20 cellular contexts compared by ENCODE assay signal in the genomic region with DNA sequence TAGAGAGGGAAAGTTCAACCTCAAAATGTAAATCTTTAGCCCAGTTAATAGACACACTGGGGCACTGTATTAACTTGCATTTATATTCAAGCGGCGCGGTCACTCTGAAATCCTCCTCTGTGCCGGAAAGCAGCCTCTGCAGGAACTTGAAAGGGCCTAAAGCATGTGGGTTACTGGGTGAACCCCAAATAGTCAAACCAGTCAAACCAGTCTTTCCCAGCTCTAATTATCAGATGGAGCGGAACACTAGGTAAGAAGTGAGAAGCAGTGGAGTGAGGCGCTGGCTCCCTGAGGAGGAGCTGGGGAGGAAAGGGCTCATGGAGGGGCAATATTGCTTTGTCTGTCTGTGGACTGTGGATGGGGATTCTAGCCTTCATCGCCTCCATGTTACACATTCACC.
DNase-seq lines count a peak whose midpoint lies in the region; ATAC-seq and TF ChIP-seq lines count a peak whose summit lies in the region.
"Had no signal": no experiment of that assay in that cellular context is flagged by ENCODE, and none has a peak within 500 bp of the region (broad histone marks: within the 10 kb centered on the region; RNA-seq: fewer than 3 reads in every experiment).

No MANE protein-coding gene starts in this region.

- peak; percentile 72 for ATAC-seq in left lung
- no peak for ATAC-seq in stimulated activated naive B cell treated with anti-CD40 and anti-IgM and Interleukin-4, amounts not matched to agents 10 μg/mL and 1 μg/mL and 100 μg/mL, for 72 hours (replicated peaks)
- ATAC-seq: body of pancreas had no signal

- peak overlapping the region; percentile 62; the same call in 1 of the 2 replicates for H2AFZ ChIP-seq in OCI-LY3 (ENCODE audit: low read depth, low read length)

- peak overlapping the region; percentile 40 for H3K9ac ChIP-seq in OCI-LY3 (ENCODE audit: low read length)

- H3K36me3 ChIP-seq in OCI-LY3 (replicated peaks; ENCODE audit: low read depth, low read length): no peaks in the 10 kb centered on the region
- no peaks in the 10 kb centered on the region for H3K36me3 ChIP-seq in esophagus (ENCODE audit: control insufficient read depth in 2 of 2, insufficient read depth in 2 of 2, low read length in 1 of 2)
- no peaks in the 10 kb centered on the region for H3K36me3 ChIP-seq in left lung
- no peaks in the 10 kb centered on the region for H3K36me3 ChIP-seq in spleen
- H3K36me3 ChIP-seq in right atrium auricular region: no peaks in the 10 kb centered on the region
- H3K36me3 ChIP-seq: SJSA1 had no signal

- H3K4me3 ChIP-seq in OCI-LY3 (ENCODE audit: low read length) (peak overlapping the region; percentile 75), esophagus (ENCODE audit: low read depth in 1 of 2, low read length in 2 of 2) (no peak overlapping the region), left lung (no peak overlapping the region), spleen (no peak overlapping the region), right atrium auricular region (no peak overlapping the region)
- H3K4me3 ChIP-seq: body of pancreas, SJSA1 had no signal

- peaks cover 3 to 8% of the 10 kb centered on the region in 2 donors for H3K4me1 Mint-ChIP-seq in stimulated activated naive B cell treated with anti-CD40 and anti-IgM and Interleukin-4, amounts not matched to agents 10 μg/mL and 1 μg/mL and 100 μg/mL, for 72 hours

- peak overlapping the region; percentile 97 for H3K4me2 ChIP-seq in OCI-LY3 (ENCODE audit: low read length)

- H4K20me1 ChIP-seq in OCI-LY3 (ENCODE audit: insufficient read depth, low read length): no peaks in the 10 kb centered on the region

- H3K4me3 Mint-ChIP-seq in stimulated activated naive B cell treated with anti-CD40 and anti-IgM and Interleukin-4, amounts not matched to agents 10 μg/mL and 1 μg/mL and 100 μg/mL, for 72 hours: no peak overlapping the region
- H3K4me3 Mint-ChIP-seq: mesothelial cell of epicardium had no signal

- H3K27ac Mint-ChIP-seq in stimulated activated naive B cell treated with anti-CD40 and anti-IgM and Interleukin-4, amounts not matched to agents 10 μg/mL and 1 μg/mL and 100 μg/mL, for 72 hours: no peak overlapping the region
- H3K27ac Mint-ChIP-seq: mesothelial cell of epicardium had no signal

- H3K36me3 Mint-ChIP-seq in stimulated activated naive B cell treated with anti-CD40 and anti-IgM and Interleukin-4, amounts not matched to agents 10 μg/mL and 1 μg/mL and 100 μg/mL, for 72 hours: no peaks in the 10 kb centered on the region
- H3K36me3 Mint-ChIP-seq: mesothelial cell of epicardium had no signal

- H3K79me2 ChIP-seq in OCI-LY3 (ENCODE audit: low read length): no peaks in the 10 kb centered on the region

- TF ChIP-seq CTCF in OCI-LY3 (IDR thresholded peaks at IDR 0.05; ENCODE audit: low read depth, low read length) (no peak), left lung (IDR thresholded peaks at IDR 0.05) (no peak), spleen (IDR thresholded peaks at IDR 0.05 in 8 of 11, conservative IDR thresholded peaks at IDR 0.05 in 3 of 11) (no peak), right atrium auricular region (IDR thresholded peaks at IDR 0.05) (no peak)

- H3K27ac ChIP-seq in OCI-LY3 (ENCODE audit: low read length) (no peak overlapping the region), esophagus (ENCODE audit: low read depth in 2 of 2, low read length in 1 of 2) (peak overlapping the region; percentile 48 to 55), left lung (no peak overlapping the region), spleen (no peak overlapping the region), right atrium auricular region (no peak overlapping the region)
- H3K27ac ChIP-seq: SJSA1 had no signal

- H3K27me3 ChIP-seq in OCI-LY3 (ENCODE audit: low read depth, low read length): no peaks in the 10 kb centered on the region; the same call in 1 of the 2 replicates
- H3K27me3 ChIP-seq in esophagus (ENCODE audit: control insufficient read depth in 1 of 2, insufficient read depth in 2 of 2, low read length in 2 of 2): no peaks in the 10 kb centered on the region
- H3K27me3 ChIP-seq in left lung: peaks cover 0 to 23% of the 10 kb centered on the region in 2 donors
- H3K27me3 ChIP-seq in spleen (replicated peaks in 1 of 7): peaks cover 0 to 23% (median 0%) of the 10 kb centered on the region in 7 donors
- H3K27me3 ChIP-seq in right atrium auricular region: no peaks in the 10 kb centered on the region
- H3K27me3 ChIP-seq: body of pancreas, SJSA1 had no signal

- H3K9me3 ChIP-seq in OCI-LY3 (ENCODE audit: insufficient read depth, low read length): no peaks in the 10 kb centered on the region
- H3K9me3 ChIP-seq in esophagus (ENCODE audit: control insufficient read depth in 2 of 2, insufficient read depth in 1 of 2, low read depth in 1 of 2, low read length in 1 of 2): no peaks in the 10 kb centered on the region
- H3K9me3 ChIP-seq in left lung: no peaks in the 10 kb centered on the region
- no peaks in the 10 kb centered on the region for H3K9me3 ChIP-seq in spleen
- H3K9me3 ChIP-seq in right atrium auricular region: no peaks in the 10 kb centered on the region
- H3K9me3 ChIP-seq: body of pancreas, Caco-2, SJSA1 had no signal

- H3K27me3 Mint-ChIP-seq in stimulated activated naive B cell treated with anti-CD40 and anti-IgM and Interleukin-4, amounts not matched to agents 10 μg/mL and 1 μg/mL and 100 μg/mL, for 72 hours: peaks cover 40 to 66% of the 10 kb centered on the region in 2 donors

- intact Hi-C loops in left lung (cut with DNase I) (no loop called here), spleen (cut with DNase I; ENCODE audit: low total_unique reads) (no loop called here)

- no peak for TF ChIP-seq POLR2A in spleen (IDR thresholded peaks at IDR 0.05)

- 53 to 62% methylated on average over 7 of the region's 7 CpGs for WGBS in esophagus, 2 donors
- WGBS in spleen, 5 donors: 94 to 98% (median 97%) methylated on average over 7 of the region's 7 CpGs

- peaks cover 24% of the 10 kb centered on the region for H3K4me1 ChIP-seq in OCI-LY3 (ENCODE audit: low read length)
- peaks cover 3 to 9% of the 10 kb centered on the region in 2 donors for H3K4me1 ChIP-seq in esophagus (ENCODE audit: control insufficient read depth in 2 of 2, insufficient read depth in 2 of 2, low read length in 1 of 2)
- H3K4me1 ChIP-seq in left lung: no peaks in the 10 kb centered on the region
- H3K4me1 ChIP-seq in spleen: peaks cover 0 to 9% (median 0%) of the 10 kb centered on the region in 6 donors
- peaks cover 0 to 35% of the 10 kb centered on the region in 2 donors for H3K4me1 ChIP-seq in right atrium auricular region

- DNase-seq in left lung: no peak
- peak; percentile 24 for DNase-seq in spleen
- DNase-seq in stimulated activated CD4-positive, alpha-beta T cell treated with anti-CD3 and anti-CD28 coated beads, Interleukin-4, amount 100 ng/mL, for 4 hours: no peak
- DNase-seq in stimulated activated naive B cell treated with anti-CD40 and anti-IgM and Interleukin-4, amounts not matched to agents 10 μg/mL and 1 μg/mL and 100 μg/mL, for 72 hours: no peak
- no peak for DNase-seq in T-helper 2 cell
- DNase-seq in right atrium auricular region (ENCODE audit: low spot score): no peak
- DNase-seq: activated CD4-positive, alpha-beta T cell treated with anti-CD3 and anti-CD28 coated beads for 48 hours; activated naive CD4-positive, alpha-beta T cell treated with Interleukin-2 at 50 U/mL for 16 hours; body of pancreas; Caco-2; dermis blood vessel endothelial cell; GF-D8; Karpas-422; NCI-H1436 treated with DMSO at 0.1 percent for 48 hours; NCI-H446; stimulated activated naive CD4-positive, alpha-beta T cell treated with Interleukin-2 at 50 U/mL for 16 hours had no signal

- H3K9me3 Mint-ChIP-seq in stimulated activated naive B cell treated with anti-CD40 and anti-IgM and Interleukin-4, amounts not matched to agents 10 μg/mL and 1 μg/mL and 100 μg/mL, for 72 hours: no peaks in the 10 kb centered on the region
- H3K9me3 Mint-ChIP-seq: mesothelial cell of epicardium had no signal

Comparison
In these comparisons a context has a peak if more than half of its experiments do, and no peak if none do; other contexts are left out.
1. H3K27ac ChIP-seq: peak in esophagus (2 of 2); none in OCI-LY3 (single experiment), left lung (0 of 2), spleen (0 of 8) and right atrium auricular region (0 of 2).